8 cellular contexts compared by ENCODE assay signal in genomic region chr2:143261986-143262784, GRCh38.
A peak's percentile ranks its signal among the peaks of the same experiment; 100 is the strongest.
DNase-seq lines count a peak whose midpoint lies in the region; ATAC-seq and TF ChIP-seq lines count a peak whose summit lies in the region.

No MANE protein-coding gene starts in this region.

- peak overlapping the region; percentile 92 for H3K27ac Mint-ChIP-seq in activated CD4-positive, alpha-beta T cell treated with anti-CD3 and anti-CD28 coated beads, Interleukin-2, amount 10 ng/mL, durations not matched to agents 7 days and 5 days

- intact Hi-C loops in mucosa of descending colon (cut with DNase I, micrococcal nuclease) = loop anchor here (10.0 kb wide), 2 partner anchors 147 to 227 kb away; no protein-coding TSS in a partner anchor

- POLR2A ChIA-PET in activated CD4-positive, alpha-beta T cell treated with anti-CD3 and anti-CD28 coated beads, Interleukin-2, amount 10 ng/mL, durations not matched to agents 7 days and 5 days (lab: Charles Lee) = interaction anchor here (0.8 kb wide), 1 partner anchor 133 kb away, joined by 3 read pairs; the partner anchor contains the start of gene ARHGAP15

- no peaks in the 10 kb centered on the region for H3K36me3 ChIP-seq in mucosa of descending colon (ENCODE audit: low read depth)

- DNase-seq in activated CD4-positive, alpha-beta T cell treated with anti-CD3 and anti-CD28 coated beads, Interleukin-2, amount 10 ng/mL, durations not matched to agents 7 days and 5 days = peak; percentile 67
- peak in 2 of 3 donors; percentile 26 to 47 for DNase-seq in mucosa of descending colon
- DNase-seq in nucleus accumbens (lab: John Stamatoyannopoulos, UW) = no peak
- DNase-seq in NCI-H748 (lab: John Stamatoyannopoulos, UW; ENCODE audit: unreplicated experiment) = no peak
- DNase-seq in COR-L47 (lab: John Stamatoyannopoulos, UW) = no peak
- no peak for DNase-seq in C1 segment of cervical spinal cord (lab: John Stamatoyannopoulos, UW)

- CTCF ChIA-PET in activated CD4-positive, alpha-beta T cell treated with anti-CD3 and anti-CD28 coated beads, Interleukin-2, amount 10 ng/mL, durations not matched to agents 7 days and 5 days (lab: Charles Lee) = interaction anchor here (0.6 to 1.6 kb wide), 9 partner anchors 8 to 1292 kb away, joined by 3 to 6 read pairs (median 4); no protein-coding TSS in a partner anchor

- peak; percentile 78 for ATAC-seq in GM18909 (IDR thresholded peaks at IDR 0.05; ENCODE audit: poor library complexity, unreplicated experiment)
- ATAC-seq in HG03095 (IDR thresholded peaks at IDR 0.05; ENCODE audit: unreplicated experiment) = peak; percentile 73
- peak; percentile 82 for ATAC-seq in mucosa of descending colon

- H3K4me3 ChIP-seq in mucosa of descending colon = no peak overlapping the region

- H3K27me3 Mint-ChIP-seq in activated CD4-positive, alpha-beta T cell treated with anti-CD3 and anti-CD28 coated beads, Interleukin-2, amount 10 ng/mL, durations not matched to agents 7 days and 5 days = no peaks in the 10 kb centered on the region

- peaks cover 63% of the 10 kb centered on the region for H3K4me1 Mint-ChIP-seq in activated CD4-positive, alpha-beta T cell treated with anti-CD3 and anti-CD28 coated beads, Interleukin-2, amount 10 ng/mL, durations not matched to agents 7 days and 5 days

- H3K9me3 Mint-ChIP-seq in activated CD4-positive, alpha-beta T cell treated with anti-CD3 and anti-CD28 coated beads, Interleukin-2, amount 10 ng/mL, durations not matched to agents 7 days and 5 days = peaks cover 18% of the 10 kb centered on the region

- no peak for TF ChIP-seq CTCF in mucosa of descending colon (IDR thresholded peaks at IDR 0.05)

- peaks cover 50% of the 10 kb centered on the region for H3K36me3 Mint-ChIP-seq in activated CD4-positive, alpha-beta T cell treated with anti-CD3 and anti-CD28 coated beads, Interleukin-2, amount 10 ng/mL, durations not matched to agents 7 days and 5 days (ENCODE audit: low read depth)

- H3K4me3 Mint-ChIP-seq in activated CD4-positive, alpha-beta T cell treated with anti-CD3 and anti-CD28 coated beads, Interleukin-2, amount 10 ng/mL, durations not matched to agents 7 days and 5 days = peak overlapping the region; percentile 45

- H3K9me3 ChIP-seq in mucosa of descending colon = no peaks in the 10 kb centered on the region

- H3K4me1 ChIP-seq in mucosa of descending colon (ENCODE audit: low read depth) = no peaks in the 10 kb centered on the region

Comparison
In these comparisons a context has a peak if more than half of its experiments do, and no peak if none do; other contexts are left out.
1. DNase-seq: peak in activated CD4-positive, alpha-beta T cell treated with anti-CD3 and anti-CD28 coated beads, Interleukin-2, amount 10 ng/mL, durations not matched to agents 7 days and 5 days (single experiment) and mucosa of descending colon (2 of 3); none in nucleus accumbens (0 of 56), NCI-H748 (single experiment), COR-L47 (single experiment) and C1 segment of cervical spinal cord (0 of 14).
2. Peak in every context shown above with its lines, with median percentiles within 50 percentile points of each other: ATAC-seq.